1 cellular context compared by ENCODE assay signal in genomic region chr5:132008163-132008473, GRCh38.
TF ChIP-seq lines count a peak whose summit lies in the region.

No MANE protein-coding gene starts in this region.

TF ChIP-seq in GM12878, 131 proteins besides CTCF, POLR2A, EP300 and RAD21:
- no peak for TF ChIP-seq ZNF24 (IDR thresholded peaks at IDR 0.05)
- no peak for TF ChIP-seq SP1 (IDR thresholded peaks at IDR 0.05; ENCODE audit: low read depth, low read length)
- no peak for TF ChIP-seq MLLT1 (IDR thresholded peaks at IDR 0.05)
- no peak for TF ChIP-seq NBN (IDR thresholded peaks at IDR 0.05)
- TF ChIP-seq CUX1 (IDR thresholded peaks at IDR 0.05; ENCODE audit: insufficient replicate concordance, low read depth, low read length) = no peak
- TF ChIP-seq, protein P1, sequence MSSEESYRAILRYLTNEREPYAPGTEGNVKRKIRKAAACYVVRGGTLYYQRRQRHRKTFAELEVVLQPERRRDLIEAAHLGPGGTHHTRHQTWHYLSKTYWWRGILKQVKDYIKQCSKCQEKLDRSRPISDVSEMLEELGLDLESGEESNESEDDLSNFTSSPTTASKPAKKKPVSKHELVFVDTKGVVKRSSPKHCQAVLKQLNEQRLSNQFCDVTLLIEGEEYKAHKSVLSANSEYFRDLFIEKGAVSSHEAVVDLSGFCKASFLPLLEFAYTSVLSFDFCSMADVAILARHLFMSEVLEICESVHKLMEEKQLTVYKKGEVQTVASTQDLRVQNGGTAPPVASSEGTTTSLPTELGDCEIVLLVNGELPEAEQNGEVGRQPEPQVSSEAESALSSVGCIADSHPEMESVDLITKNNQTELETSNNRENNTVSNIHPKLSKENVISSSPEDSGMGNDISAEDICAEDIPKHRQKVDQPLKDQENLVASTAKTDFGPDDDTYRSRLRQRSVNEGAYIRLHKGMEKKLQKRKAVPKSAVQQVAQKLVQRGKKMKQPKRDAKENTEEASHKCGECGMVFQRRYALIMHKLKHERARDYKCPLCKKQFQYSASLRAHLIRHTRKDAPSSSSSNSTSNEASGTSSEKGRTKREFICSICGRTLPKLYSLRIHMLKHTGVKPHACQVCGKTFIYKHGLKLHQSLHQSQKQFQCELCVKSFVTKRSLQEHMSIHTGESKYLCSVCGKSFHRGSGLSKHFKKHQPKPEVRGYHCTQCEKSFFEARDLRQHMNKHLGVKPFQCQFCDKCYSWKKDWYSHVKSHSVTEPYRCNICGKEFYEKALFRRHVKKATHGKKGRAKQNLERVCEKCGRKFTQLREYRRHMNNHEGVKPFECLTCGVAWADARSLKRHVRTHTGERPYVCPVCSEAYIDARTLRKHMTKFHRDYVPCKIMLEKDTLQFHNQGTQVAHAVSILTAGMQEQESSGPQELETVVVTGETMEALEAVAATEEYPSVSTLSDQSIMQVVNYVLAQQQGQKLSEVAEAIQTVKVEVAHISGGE (CRISPR knock-in tag; IDR thresholded peaks at IDR 0.05) = no peak
- TF ChIP-seq, protein P2, sequence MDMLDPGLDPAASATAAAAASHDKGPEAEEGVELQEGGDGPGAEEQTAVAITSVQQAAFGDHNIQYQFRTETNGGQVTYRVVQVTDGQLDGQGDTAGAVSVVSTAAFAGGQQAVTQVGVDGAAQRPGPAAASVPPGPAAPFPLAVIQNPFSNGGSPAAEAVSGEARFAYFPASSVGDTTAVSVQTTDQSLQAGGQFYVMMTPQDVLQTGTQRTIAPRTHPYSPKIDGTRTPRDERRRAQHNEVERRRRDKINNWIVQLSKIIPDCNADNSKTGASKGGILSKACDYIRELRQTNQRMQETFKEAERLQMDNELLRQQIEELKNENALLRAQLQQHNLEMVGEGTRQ (IDR thresholded peaks at IDR 0.05; ENCODE audit: borderline replicate concordance, low read depth, low read length) = no peak
